8 cellular contexts compared by ENCODE assay signal in the genomic region with DNA sequence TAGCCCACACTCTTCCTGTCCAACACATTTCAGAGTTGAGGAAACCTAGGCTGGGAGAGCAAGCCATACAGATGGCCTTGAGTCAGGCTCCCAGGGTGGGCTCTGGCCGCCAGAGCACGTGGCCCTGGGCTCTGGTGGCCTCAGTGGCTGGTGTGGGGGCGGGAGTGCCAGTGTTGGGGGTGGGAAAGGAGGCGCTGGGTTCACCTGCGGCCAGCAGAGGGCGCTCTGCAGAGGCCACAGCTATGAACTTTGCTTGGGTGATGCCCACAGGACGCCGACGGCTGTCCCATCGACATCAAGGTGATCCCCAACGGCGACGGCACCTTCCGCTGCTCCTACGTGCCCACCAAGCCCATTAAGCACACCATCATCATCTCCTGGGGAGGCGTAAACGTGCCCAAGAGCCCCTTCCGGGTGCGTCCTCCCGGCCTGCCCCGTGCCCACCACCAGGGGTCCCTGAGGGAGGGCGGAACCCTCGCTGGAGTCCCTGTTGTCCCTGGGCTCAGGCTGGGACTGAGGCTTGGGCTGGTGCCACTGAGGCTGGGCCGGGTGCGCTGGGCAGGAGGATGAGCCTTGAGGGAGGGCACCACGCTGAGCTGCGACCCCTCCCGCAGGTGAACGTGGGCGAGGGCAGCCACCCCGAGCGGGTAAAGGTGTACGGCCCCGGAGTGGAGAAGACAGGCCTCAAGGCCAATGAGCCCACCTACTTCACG. TPM values are rescaled to one million over a fixed set of nuclear protein-coding genes. Genes with fewer than 3 reads are reported as not detected.
DNase-seq lines count a peak whose midpoint lies in the region; ATAC-seq and TF ChIP-seq lines count a peak whose summit lies in the region.

No MANE protein-coding gene starts in this region.

- no peak overlapping the region for H3K4me3 ChIP-seq in gastrocnemius medialis

- intact Hi-C loops in gastrocnemius medialis (cut with DNase I; ENCODE audit: low total_unique reads) = loop anchor here (2.0 kb wide), 1 partner anchor 21 kb away; the partner anchor contains the start of gene ATP6V1F

- TF ChIP-seq CTCF in GM13976 (IDR thresholded peaks at IDR 0.05; ENCODE audit: borderline replicate concordance, control extremely low read depth, extremely low read depth, insufficient read depth, missing control alignments) (peak; percentile 58), glutamatergic neuron (IDR thresholded peaks at IDR 0.05; ENCODE audit: partially characterized antibody, unreplicated experiment) (peak; percentile 97), gastrocnemius medialis (IDR thresholded peaks at IDR 0.05 in 4 of 5, conservative IDR thresholded peaks at IDR 0.05 in 1 of 5) (peak; percentile 51 to 89 (median 85))

- H3K27me3 Mint-ChIP-seq in glutamatergic neuron (ENCODE audit: unreplicated experiment) = peaks cover 2% of the 10 kb centered on the region

- no peaks in the 10 kb centered on the region for H3K27me3 ChIP-seq in gastrocnemius medialis

- no peaks in the 10 kb centered on the region for H3K4me1 Mint-ChIP-seq in glutamatergic neuron (ENCODE audit: low read depth, unreplicated experiment)

- no peak overlapping the region for H3K27ac Mint-ChIP-seq in glutamatergic neuron (ENCODE audit: unreplicated experiment)

- H3K9me3 Mint-ChIP-seq in glutamatergic neuron (ENCODE audit: unreplicated experiment) = peaks cover 1% of the 10 kb centered on the region

- no peak overlapping the region for H3K4me3 Mint-ChIP-seq in glutamatergic neuron (ENCODE audit: unreplicated experiment)

- DNase-seq in GM13976 (ENCODE audit: low spot score) = peak; percentile 91
- DNase-seq in NOMO-1 treated with DMSO at 0.1 percent for 48 hours (lab: John Stamatoyannopoulos, UW; ENCODE audit: unreplicated experiment) = peak; percentile 4
- peak; percentile 31 for DNase-seq in activated T-helper 1 cell treated with Interleukin-2 at 50 U/mL for 16 hours (ENCODE audit: low read depth)
- peak; percentile 62 for DNase-seq in glutamatergic neuron
- peak in 1 of 2 donors; percentile 83 for DNase-seq in gastrocnemius medialis
- DNase-seq in middle frontal gyrus (ENCODE audit: extremely low spot score, low spot score) = no peak
- DNase-seq in COR-L47 (lab: John Stamatoyannopoulos, UW) = no peak

- H3K4me1 ChIP-seq in gastrocnemius medialis = peaks cover 21 to 32% of the 10 kb centered on the region in 2 donors

- H3K27ac ChIP-seq in gastrocnemius medialis = peak overlapping the region; percentile 92 to 99 (median 98)

- peak; percentile 10 to 15 for ATAC-seq in gastrocnemius medialis
- ATAC-seq in HG03139 (IDR thresholded peaks at IDR 0.05; ENCODE audit: unreplicated experiment) = no peak

- H3K36me3 Mint-ChIP-seq in glutamatergic neuron (ENCODE audit: unreplicated experiment) = peaks cover 4% of the 10 kb centered on the region

- H3K36me3 ChIP-seq in gastrocnemius medialis = peaks cover 0 to 98% of the 10 kb centered on the region in 2 donors

- no peaks in the 10 kb centered on the region for H3K9me3 ChIP-seq in gastrocnemius medialis

- TF ChIP-seq POLR2A in gastrocnemius medialis (IDR thresholded peaks at IDR 0.05) = peak in 1 of 2 donors; percentile 6

- in situ Hi-C loops in GM13976 (cut with MboI; ENCODE audit: low sequenced_read_pairs, unreplicated experiment) (no loop called here), gastrocnemius medialis (cut with MboI; ENCODE audit: low sequenced_read_pairs in 4 of 4) (no loop called here)

RNA-seq across cellular contexts. Expression of gene FLNC, which starts 11.9 kb away (rescaled TPM):
- total RNA-seq in glutamatergic neuron (ENCODE audit: unreplicated experiment) (241 TPM), gastrocnemius medialis (1,000 to 10,000 TPM; 1,071 to 4,398 (median 2,381) TPM)

RNA-seq across cellular contexts. Expression of gene ATP6V1F, which starts 20.5 kb away (rescaled TPM):
- total RNA-seq in glutamatergic neuron (ENCODE audit: unreplicated experiment) = 133 TPM
- 10 to 100 TPM; 79.3 to 99.2 (median 82.3) TPM for total RNA-seq in gastrocnemius medialis

RNA-seq across cellular contexts. Expression of gene CCDC136, which starts 50.3 kb away (rescaled TPM):
- total RNA-seq in glutamatergic neuron (ENCODE audit: unreplicated experiment) = 202 TPM
- 10 to 100 TPM in 2 of 4 donors, 1 to 10 TPM in 1, under 1 TPM in 1; 0.61 to 15.8 (median 9.3) TPM for total RNA-seq in gastrocnemius medialis

Comparison
In these comparisons a context has a peak if more than half of its experiments do, and no peak if none do; other contexts are left out.
1. DNase-seq: peak in GM13976 (single experiment), NOMO-1 treated with DMSO at 0.1 percent for 48 hours (single experiment), activated T-helper 1 cell treated with Interleukin-2 at 50 U/mL for 16 hours (single experiment) and glutamatergic neuron (single experiment); none in middle frontal gyrus (single experiment) and COR-L47 (single experiment).
2. RNA of gene CCDC136, which starts 50.3 kb away (total RNA-seq): 202 TPM in glutamatergic neuron (single experiment); 0.61 to 15.8 TPM in gastrocnemius medialis; every median in the first group is over 10 times any median in the second.
3. Peak in every context shown above with its lines, with median percentiles within 50 percentile points of each other: CTCF ChIP-seq.